1 cellular context compared by ENCODE assay signal in the genomic region with DNA sequence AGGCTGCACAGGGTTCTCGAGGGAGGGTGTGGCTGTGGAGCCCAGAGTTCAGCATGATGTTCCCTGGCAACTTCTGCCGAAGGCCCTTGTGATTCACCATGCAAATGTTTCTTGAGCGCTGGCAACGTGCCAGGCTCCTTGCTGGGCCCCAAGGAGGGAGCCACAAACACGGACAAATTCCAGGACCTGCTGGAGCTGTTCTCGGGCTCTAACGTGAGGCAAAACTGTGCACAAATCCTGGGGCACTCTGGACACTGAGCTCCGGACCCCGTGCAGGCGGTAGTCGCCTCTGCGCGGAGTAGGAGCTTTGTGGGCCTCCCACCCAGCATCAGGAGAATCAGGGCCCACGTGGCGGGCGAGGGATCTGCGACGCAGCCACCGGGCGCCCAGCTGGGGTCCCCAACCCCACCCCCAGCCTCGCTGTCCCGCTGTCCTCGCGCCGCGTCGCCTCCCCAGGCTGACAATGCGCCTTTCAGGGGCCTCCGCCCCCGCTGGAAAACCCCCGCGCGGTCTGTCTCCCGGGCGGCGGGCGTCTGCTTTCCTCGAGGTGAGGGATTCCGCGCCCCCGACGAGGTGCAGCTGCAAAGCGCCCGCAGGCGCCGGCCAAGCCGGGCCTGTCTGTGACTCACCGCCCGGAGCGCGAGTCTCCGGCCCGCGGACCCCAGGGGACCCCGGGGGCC.
TF ChIP-seq lines count a peak whose summit lies in the region.

No MANE protein-coding gene starts in this region.

TF ChIP-seq in HEK293, 187 proteins besides CTCF, POLR2A, EP300 and RAD21 (continued from another document and continues in another):
- 0 out of 2 replicates have a peak, but pooled peaks have one; percentile 3 for TF ChIP-seq BCL11A (tag by site-specific recombination; IDR thresholded peaks at IDR 0.05; ENCODE audit: low read depth)
- TF ChIP-seq ZNF157 (tag by site-specific recombination; IDR thresholded peaks at IDR 0.05) = no peak
- peak; percentile 26; the same call in 1 of the 2 replicates for TF ChIP-seq ZNF629 (tag by site-specific recombination; IDR thresholded peaks at IDR 0.05)
- TF ChIP-seq, protein P1, sequence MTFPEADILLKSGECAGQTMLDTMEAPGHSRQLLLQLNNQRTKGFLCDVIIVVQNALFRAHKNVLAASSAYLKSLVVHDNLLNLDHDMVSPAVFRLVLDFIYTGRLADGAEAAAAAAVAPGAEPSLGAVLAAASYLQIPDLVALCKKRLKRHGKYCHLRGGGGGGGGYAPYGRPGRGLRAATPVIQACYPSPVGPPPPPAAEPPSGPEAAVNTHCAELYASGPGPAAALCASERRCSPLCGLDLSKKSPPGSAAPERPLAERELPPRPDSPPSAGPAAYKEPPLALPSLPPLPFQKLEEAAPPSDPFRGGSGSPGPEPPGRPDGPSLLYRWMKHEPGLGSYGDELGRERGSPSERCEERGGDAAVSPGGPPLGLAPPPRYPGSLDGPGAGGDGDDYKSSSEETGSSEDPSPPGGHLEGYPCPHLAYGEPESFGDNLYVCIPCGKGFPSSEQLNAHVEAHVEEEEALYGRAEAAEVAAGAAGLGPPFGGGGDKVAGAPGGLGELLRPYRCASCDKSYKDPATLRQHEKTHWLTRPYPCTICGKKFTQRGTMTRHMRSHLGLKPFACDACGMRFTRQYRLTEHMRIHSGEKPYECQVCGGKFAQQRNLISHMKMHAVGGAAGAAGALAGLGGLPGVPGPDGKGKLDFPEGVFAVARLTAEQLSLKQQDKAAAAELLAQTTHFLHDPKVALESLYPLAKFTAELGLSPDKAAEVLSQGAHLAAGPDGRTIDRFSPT (tag by site-specific recombination; IDR thresholded peaks at IDR 0.05) = no peak
- TF ChIP-seq ZNF521 (tag by site-specific recombination; IDR thresholded peaks at IDR 0.05) = no peak
- peak; percentile 95 for TF ChIP-seq ZBTB48 (tag by site-specific recombination; IDR thresholded peaks at IDR 0.05)
- TF ChIP-seq ZNF24 (tag by site-specific recombination; IDR thresholded peaks at IDR 0.05) = peak; percentile 43; the same call in 1 of the 2 replicates
- TF ChIP-seq ZNF37A (tag by site-specific recombination; IDR thresholded peaks at IDR 0.05) = peak; percentile 64
- no peak for TF ChIP-seq ZNF292 (tag by site-specific recombination; IDR thresholded peaks at IDR 0.05; ENCODE audit: borderline replicate concordance, low read depth)
- no peak for TF ChIP-seq ZNF792 (tag by site-specific recombination; IDR thresholded peaks at IDR 0.05)
- TF ChIP-seq ZNF473 (tag by site-specific recombination; IDR thresholded peaks at IDR 0.05) = no peak; the same call in 1 of the 2 replicates
- TF ChIP-seq, protein P2, sequence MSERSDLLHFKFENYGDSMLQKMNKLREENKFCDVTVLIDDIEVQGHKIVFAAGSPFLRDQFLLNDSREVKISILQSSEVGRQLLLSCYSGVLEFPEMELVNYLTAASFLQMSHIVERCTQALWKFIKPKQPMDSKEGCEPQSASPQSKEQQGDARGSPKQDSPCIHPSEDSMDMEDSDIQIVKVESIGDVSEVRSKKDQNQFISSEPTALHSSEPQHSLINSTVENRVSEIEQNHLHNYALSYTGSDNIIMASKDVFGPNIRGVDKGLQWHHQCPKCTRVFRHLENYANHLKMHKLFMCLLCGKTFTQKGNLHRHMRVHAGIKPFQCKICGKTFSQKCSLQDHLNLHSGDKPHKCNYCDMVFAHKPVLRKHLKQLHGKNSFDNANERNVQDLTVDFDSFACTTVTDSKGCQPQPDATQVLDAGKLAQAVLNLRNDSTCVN (tag by site-specific recombination; optimal IDR thresholded peaks at IDR 0.05) = peak; percentile 83
- TF ChIP-seq IKZF3 (tag by site-specific recombination; IDR thresholded peaks at IDR 0.05) = peak; percentile 55
- no peak for TF ChIP-seq ZFP3 (tag by site-specific recombination; IDR thresholded peaks at IDR 0.05; ENCODE audit: low read depth)
- peak; percentile 75; the same call in 1 of the 2 replicates for TF ChIP-seq ZNF221 (tag by site-specific recombination; IDR thresholded peaks at IDR 0.05; ENCODE audit: borderline replicate concordance)
- no peak for TF ChIP-seq ZNF416 (tag by site-specific recombination; IDR thresholded peaks at IDR 0.05)
- no peak for TF ChIP-seq SETDB1 (IDR thresholded peaks at IDR 0.05; ENCODE audit: insufficient read length, low read length)
- TF ChIP-seq, protein P3, sequence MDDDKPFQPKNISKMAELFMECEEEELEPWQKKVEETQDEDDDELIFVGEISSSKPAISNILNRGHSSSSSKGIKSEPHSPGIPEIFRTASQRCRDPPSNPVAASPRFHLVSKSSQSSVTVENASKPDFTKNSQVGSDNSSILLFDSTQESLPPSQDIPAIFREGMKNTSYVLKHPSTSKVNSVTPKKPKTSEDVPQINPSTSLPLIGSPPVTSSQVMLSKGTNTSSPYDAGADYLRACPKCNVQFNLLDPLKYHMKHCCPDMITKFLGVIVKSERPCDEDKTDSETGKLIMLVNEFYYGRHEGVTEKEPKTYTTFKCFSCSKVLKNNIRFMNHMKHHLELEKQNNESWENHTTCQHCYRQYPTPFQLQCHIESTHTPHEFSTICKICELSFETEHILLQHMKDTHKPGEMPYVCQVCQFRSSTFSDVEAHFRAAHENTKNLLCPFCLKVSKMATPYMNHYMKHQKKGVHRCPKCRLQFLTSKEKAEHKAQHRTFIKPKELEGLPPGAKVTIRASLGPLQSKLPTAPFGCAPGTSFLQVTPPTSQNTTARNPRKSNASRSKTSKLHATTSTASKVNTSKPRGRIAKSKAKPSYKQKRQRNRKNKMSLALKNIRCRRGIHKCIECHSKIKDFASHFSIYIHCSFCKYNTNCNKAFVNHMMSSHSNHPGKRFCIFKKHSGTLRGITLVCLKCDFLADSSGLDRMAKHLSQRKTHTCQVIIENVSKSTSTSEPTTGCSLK (tag by site-specific recombination; IDR thresholded peaks at IDR 0.05) = no peak
- TF ChIP-seq ZNF571 (tag by site-specific recombination; IDR thresholded peaks at IDR 0.05) = no peak
- TF ChIP-seq, protein P4, sequence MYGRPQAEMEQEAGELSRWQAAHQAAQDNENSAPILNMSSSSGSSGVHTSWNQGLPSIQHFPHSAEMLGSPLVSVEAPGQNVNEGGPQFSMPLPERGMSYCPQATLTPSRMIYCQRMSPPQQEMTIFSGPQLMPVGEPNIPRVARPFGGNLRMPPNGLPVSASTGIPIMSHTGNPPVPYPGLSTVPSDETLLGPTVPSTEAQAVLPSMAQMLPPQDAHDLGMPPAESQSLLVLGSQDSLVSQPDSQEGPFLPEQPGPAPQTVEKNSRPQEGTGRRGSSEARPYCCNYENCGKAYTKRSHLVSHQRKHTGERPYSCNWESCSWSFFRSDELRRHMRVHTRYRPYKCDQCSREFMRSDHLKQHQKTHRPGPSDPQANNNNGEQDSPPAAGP (tag by site-specific recombination; IDR thresholded peaks at IDR 0.05) = 0 out of 2 replicates have a peak, but pooled peaks have one; percentile 49
- 0 out of 2 replicates have a peak, but pooled peaks have one; percentile 10 for TF ChIP-seq KLF8 (tag by site-specific recombination; IDR thresholded peaks at IDR 0.05)
- TF ChIP-seq SCRT2 (tag by site-specific recombination; IDR thresholded peaks at IDR 0.05) = peak; percentile 63
- TF ChIP-seq, protein P5, sequence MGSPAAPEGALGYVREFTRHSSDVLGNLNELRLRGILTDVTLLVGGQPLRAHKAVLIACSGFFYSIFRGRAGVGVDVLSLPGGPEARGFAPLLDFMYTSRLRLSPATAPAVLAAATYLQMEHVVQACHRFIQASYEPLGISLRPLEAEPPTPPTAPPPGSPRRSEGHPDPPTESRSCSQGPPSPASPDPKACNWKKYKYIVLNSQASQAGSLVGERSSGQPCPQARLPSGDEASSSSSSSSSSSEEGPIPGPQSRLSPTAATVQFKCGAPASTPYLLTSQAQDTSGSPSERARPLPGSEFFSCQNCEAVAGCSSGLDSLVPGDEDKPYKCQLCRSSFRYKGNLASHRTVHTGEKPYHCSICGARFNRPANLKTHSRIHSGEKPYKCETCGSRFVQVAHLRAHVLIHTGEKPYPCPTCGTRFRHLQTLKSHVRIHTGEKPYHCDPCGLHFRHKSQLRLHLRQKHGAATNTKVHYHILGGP (tag by site-specific recombination; IDR thresholded peaks at IDR 0.05) = no peak
- TF ChIP-seq ZNF658 (tag by site-specific recombination; IDR thresholded peaks at IDR 0.05) = no peak
- no peak for TF ChIP-seq ZNF510 (tag by site-specific recombination; IDR thresholded peaks at IDR 0.05; ENCODE audit: insufficient replicate concordance)
- TF ChIP-seq ZFP41 (tag by site-specific recombination; IDR thresholded peaks at IDR 0.05; ENCODE audit: borderline replicate concordance) = no peak
- TF ChIP-seq ZNF404 (tag by site-specific recombination; IDR thresholded peaks at IDR 0.05) = no peak
- TF ChIP-seq, protein P6, sequence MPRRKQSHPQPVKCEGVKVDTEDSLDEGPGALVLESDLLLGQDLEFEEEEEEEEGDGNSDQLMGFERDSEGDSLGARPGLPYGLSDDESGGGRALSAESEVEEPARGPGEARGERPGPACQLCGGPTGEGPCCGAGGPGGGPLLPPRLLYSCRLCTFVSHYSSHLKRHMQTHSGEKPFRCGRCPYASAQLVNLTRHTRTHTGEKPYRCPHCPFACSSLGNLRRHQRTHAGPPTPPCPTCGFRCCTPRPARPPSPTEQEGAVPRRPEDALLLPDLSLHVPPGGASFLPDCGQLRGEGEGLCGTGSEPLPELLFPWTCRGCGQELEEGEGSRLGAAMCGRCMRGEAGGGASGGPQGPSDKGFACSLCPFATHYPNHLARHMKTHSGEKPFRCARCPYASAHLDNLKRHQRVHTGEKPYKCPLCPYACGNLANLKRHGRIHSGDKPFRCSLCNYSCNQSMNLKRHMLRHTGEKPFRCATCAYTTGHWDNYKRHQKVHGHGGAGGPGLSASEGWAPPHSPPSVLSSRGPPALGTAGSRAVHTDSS (tag by site-specific recombination; IDR thresholded peaks at IDR 0.05) = no peak
- TF ChIP-seq ZNF830 (tag by site-specific recombination; IDR thresholded peaks at IDR 0.05; ENCODE audit: low read depth) = no peak
- TF ChIP-seq REPIN1 (tag by site-specific recombination; IDR thresholded peaks at IDR 0.05; ENCODE audit: low read depth) = no peak
- no peak for TF ChIP-seq ZNF48 (tag by site-specific recombination; IDR thresholded peaks at IDR 0.05)
- no peak for TF ChIP-seq ZNF23 (tag by site-specific recombination; IDR thresholded peaks at IDR 0.05; ENCODE audit: borderline replicate concordance)
- TF ChIP-seq ZNF626 (tag by site-specific recombination; IDR thresholded peaks at IDR 0.05) = no peak
- no peak for TF ChIP-seq YY2 (tag by site-specific recombination; IDR thresholded peaks at IDR 0.05)
- TF ChIP-seq ZNF501 (tag by site-specific recombination; IDR thresholded peaks at IDR 0.05) = no peak
- TF ChIP-seq, protein P7, sequence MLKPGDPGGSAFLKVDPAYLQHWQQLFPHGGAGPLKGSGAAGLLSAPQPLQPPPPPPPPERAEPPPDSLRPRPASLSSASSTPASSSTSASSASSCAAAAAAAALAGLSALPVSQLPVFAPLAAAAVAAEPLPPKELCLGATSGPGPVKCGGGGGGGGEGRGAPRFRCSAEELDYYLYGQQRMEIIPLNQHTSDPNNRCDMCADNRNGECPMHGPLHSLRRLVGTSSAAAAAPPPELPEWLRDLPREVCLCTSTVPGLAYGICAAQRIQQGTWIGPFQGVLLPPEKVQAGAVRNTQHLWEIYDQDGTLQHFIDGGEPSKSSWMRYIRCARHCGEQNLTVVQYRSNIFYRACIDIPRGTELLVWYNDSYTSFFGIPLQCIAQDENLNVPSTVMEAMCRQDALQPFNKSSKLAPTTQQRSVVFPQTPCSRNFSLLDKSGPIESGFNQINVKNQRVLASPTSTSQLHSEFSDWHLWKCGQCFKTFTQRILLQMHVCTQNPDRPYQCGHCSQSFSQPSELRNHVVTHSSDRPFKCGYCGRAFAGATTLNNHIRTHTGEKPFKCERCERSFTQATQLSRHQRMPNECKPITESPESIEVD (tag by site-specific recombination; IDR thresholded peaks at IDR 0.05) = no peak
- no peak for TF ChIP-seq ZNF514 (tag by site-specific recombination; IDR thresholded peaks at IDR 0.05)
- TF ChIP-seq ZNF114 (tag by site-specific recombination; IDR thresholded peaks at IDR 0.05) = no peak
- no peak for TF ChIP-seq HOXA7 (CRISPR knock-in tag; IDR thresholded peaks at IDR 0.05; ENCODE audit: borderline replicate concordance)
- peak; percentile 92 for TF ChIP-seq ZFHX2 (tag by site-specific recombination; conservative IDR thresholded peaks at IDR 0.05)
- no peak for TF ChIP-seq ZNF121 (tag by site-specific recombination; IDR thresholded peaks at IDR 0.05)
- no peak for TF ChIP-seq ZNF266 (tag by site-specific recombination; IDR thresholded peaks at IDR 0.05; ENCODE audit: low read depth)
- TF ChIP-seq MYNN (tag by site-specific recombination; IDR thresholded peaks at IDR 0.05; ENCODE audit: borderline replicate concordance) = peak; percentile 22; the same call in 1 of the 2 replicates
- TF ChIP-seq, protein P8, sequence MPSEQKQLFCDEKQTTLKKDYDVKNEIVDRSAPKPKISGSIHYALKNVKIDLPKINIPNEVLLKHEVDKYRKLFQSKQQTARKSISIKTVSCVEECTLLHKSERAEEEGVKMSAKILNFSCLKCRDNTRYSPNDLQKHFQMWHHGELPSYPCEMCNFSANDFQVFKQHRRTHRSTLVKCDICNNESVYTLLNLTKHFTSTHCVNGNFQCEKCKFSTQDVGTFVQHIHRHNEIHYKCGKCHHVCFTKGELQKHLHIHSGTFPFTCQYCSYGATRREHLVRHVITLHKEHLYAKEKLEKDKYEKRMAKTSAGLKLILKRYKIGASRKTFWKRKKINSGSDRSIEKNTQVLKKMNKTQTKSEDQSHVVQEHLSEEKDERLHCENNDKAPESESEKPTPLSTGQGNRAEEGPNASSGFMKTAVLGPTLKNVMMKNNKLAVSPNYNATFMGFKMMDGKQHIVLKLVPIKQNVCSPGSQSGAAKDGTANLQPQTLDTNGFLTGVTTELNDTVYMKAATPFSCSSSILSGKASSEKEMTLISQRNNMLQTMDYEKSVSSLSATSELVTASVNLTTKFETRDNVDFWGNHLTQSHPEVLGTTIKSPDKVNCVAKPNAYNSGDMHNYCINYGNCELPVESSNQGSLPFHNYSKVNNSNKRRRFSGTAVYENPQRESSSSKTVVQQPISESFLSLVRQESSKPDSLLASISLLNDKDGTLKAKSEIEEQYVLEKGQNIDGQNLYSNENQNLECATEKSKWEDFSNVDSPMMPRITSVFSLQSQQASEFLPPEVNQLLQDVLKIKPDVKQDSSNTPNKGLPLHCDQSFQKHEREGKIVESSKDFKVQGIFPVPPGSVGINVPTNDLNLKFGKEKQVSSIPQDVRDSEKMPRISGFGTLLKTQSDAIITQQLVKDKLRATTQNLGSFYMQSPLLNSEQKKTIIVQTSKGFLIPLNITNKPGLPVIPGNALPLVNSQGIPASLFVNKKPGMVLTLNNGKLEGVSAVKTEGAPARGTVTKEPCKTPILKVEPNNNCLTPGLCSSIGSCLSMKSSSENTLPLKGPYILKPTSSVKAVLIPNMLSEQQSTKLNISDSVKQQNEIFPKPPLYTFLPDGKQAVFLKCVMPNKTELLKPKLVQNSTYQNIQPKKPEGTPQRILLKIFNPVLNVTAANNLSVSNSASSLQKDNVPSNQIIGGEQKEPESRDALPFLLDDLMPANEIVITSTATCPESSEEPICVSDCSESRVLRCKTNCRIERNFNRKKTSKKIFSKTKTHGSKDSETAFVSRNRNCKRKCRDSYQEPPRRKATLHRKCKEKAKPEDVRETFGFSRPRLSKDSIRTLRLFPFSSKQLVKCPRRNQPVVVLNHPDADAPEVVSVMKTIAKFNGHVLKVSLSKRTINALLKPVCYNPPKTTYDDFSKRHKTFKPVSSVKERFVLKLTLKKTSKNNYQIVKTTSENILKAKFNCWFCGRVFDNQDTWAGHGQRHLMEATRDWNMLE (tag by site-specific recombination; conservative IDR thresholded peaks at IDR 0.05; ENCODE audit: low read depth) = no peak
